Comparison of ENCODE assay signal across 13 cellular contexts in genomic region chrX:67619253-67619652, GRCh38.
DNase-seq lines count a peak whose midpoint lies in the region; ATAC-seq and TF ChIP-seq lines count a peak whose summit lies in the region.
"Had no signal": no experiment of that assay in that cellular context is flagged by ENCODE, and none has a peak within 500 bp of the region (broad histone marks: within the 10 kb centered on the region; RNA-seq: fewer than 3 reads in every experiment).

No MANE protein-coding gene starts in this region.

- CTCF ChIA-PET in activated CD8-positive, alpha-beta T cell treated with anti-CD3 and anti-CD28 coated beads for 36 hours (lab: Charles Lee): no interaction called here
- CTCF ChIA-PET in activated CD8-positive, alpha-beta T cell treated with anti-CD3 and anti-CD28 coated beads, Interleukin-2, amount 10 ng/mL, durations not matched to agents 7 days and 5 days (lab: Charles Lee): no interaction called here

- no peaks in the 10 kb centered on the region for H3K36me3 ChIP-seq in skeletal muscle satellite cell (ENCODE audit: insufficient read depth, low read length)

- no peak overlapping the region for H3K9ac ChIP-seq in skeletal muscle satellite cell (ENCODE audit: low read depth, low read length)

- H3K27ac Mint-ChIP-seq in activated CD8-positive, alpha-beta T cell treated with anti-CD3 and anti-CD28 coated beads for 36 hours: no peak overlapping the region
- no peak overlapping the region for H3K27ac Mint-ChIP-seq in activated CD8-positive, alpha-beta T cell treated with anti-CD3 and anti-CD28 coated beads, Interleukin-2, amount 10 ng/mL, durations not matched to agents 7 days and 5 days
- H3K27ac Mint-ChIP-seq: stimulated activated naive B cell treated with anti-CD40 and anti-IgM and Interleukin-4, amounts not matched to agents 10 μg/mL and 1 μg/mL and 100 μg/mL, for 72 hours had no signal

- peak; percentile 42 for ATAC-seq in activated CD8-positive, alpha-beta T cell treated with anti-CD3 and anti-CD28 coated beads for 36 hours
- ATAC-seq in activated CD8-positive, alpha-beta T cell treated with anti-CD3 and anti-CD28 coated beads, Interleukin-2, amount 10 ng/mL, durations not matched to agents 7 days and 5 days: no peak
- ATAC-seq in HG03108 (IDR thresholded peaks at IDR 0.05; ENCODE audit: unreplicated experiment): peak; percentile 69
- ATAC-seq: sciatic nerve had no signal

- H3K9me3 Mint-ChIP-seq in activated CD8-positive, alpha-beta T cell treated with anti-CD3 and anti-CD28 coated beads for 36 hours: no peaks in the 10 kb centered on the region
- H3K9me3 Mint-ChIP-seq in activated CD8-positive, alpha-beta T cell treated with anti-CD3 and anti-CD28 coated beads, Interleukin-2, amount 10 ng/mL, durations not matched to agents 7 days and 5 days (ENCODE audit: insufficient read depth): peaks cover 4% of the 10 kb centered on the region

- intact Hi-C loops in activated CD8-positive, alpha-beta T cell treated with anti-CD3 and anti-CD28 coated beads for 36 hours (cut with micrococcal nuclease): no loop called here

- no peak for DNase-seq in activated CD8-positive, alpha-beta T cell treated with anti-CD3 and anti-CD28 coated beads for 36 hours
- no peak for DNase-seq in activated CD8-positive, alpha-beta T cell treated with anti-CD3 and anti-CD28 coated beads, Interleukin-2, amount 10 ng/mL, durations not matched to agents 7 days and 5 days
- DNase-seq in astrocyte of the hippocampus (ENCODE audit: low read depth, low spot score): peak; percentile 29
- DNase-seq in stimulated activated CD4-positive, alpha-beta T cell treated with anti-CD3 and anti-CD28 coated beads, Interleukin-2, amount 100 ng/mL, for 48 hours: no peak
- DNase-seq in activated effector memory CD4-positive, alpha-beta T cell treated with anti-CD3 and anti-CD28 coated beads, Interleukin-2, amount 50 U/mL, for 16 hours: no peak
- DNase-seq in DMS 273 (lab: John Stamatoyannopoulos, UW; ENCODE audit: unreplicated experiment): no peak
- DNase-seq: activated naive CD4-positive, alpha-beta T cell; NCI-H82; stimulated activated naive B cell treated with anti-CD40 and anti-IgM and Interleukin-4, amounts not matched to agents 10 μg/mL and 1 μg/mL and 100 μg/mL, for 72 hours had no signal

- no peaks in the 10 kb centered on the region for H3K27me3 ChIP-seq in skeletal muscle satellite cell (ENCODE audit: control insufficient read depth, insufficient read depth, low read length)

- no peak for TF ChIP-seq CTCF in activated CD8-positive, alpha-beta T cell treated with anti-CD3 and anti-CD28 coated beads for 36 hours (IDR thresholded peaks at IDR 0.05)

- H3K9me3 ChIP-seq in skeletal muscle satellite cell (replicated peaks; ENCODE audit: low read length): no peaks in the 10 kb centered on the region

- H3K4me3 ChIP-seq in skeletal muscle satellite cell (ENCODE audit: low read length): no peak overlapping the region
- H3K4me3 ChIP-seq: lung had no signal

- no peaks in the 10 kb centered on the region for H3K27me3 Mint-ChIP-seq in activated CD8-positive, alpha-beta T cell treated with anti-CD3 and anti-CD28 coated beads for 36 hours
- no peaks in the 10 kb centered on the region for H3K27me3 Mint-ChIP-seq in activated CD8-positive, alpha-beta T cell treated with anti-CD3 and anti-CD28 coated beads, Interleukin-2, amount 10 ng/mL, durations not matched to agents 7 days and 5 days (ENCODE audit: low read depth)
- H3K27me3 Mint-ChIP-seq: stimulated activated naive B cell treated with anti-CD40 and anti-IgM and Interleukin-4, amounts not matched to agents 10 μg/mL and 1 μg/mL and 100 μg/mL, for 72 hours had no signal

- POLR2A ChIA-PET in activated CD8-positive, alpha-beta T cell treated with anti-CD3 and anti-CD28 coated beads for 36 hours (lab: Charles Lee): no interaction called here
- POLR2A ChIA-PET in activated CD8-positive, alpha-beta T cell treated with anti-CD3 and anti-CD28 coated beads, Interleukin-2, amount 10 ng/mL, durations not matched to agents 7 days and 5 days (lab: Charles Lee): no interaction called here

- H3K36me3 Mint-ChIP-seq in activated CD8-positive, alpha-beta T cell treated with anti-CD3 and anti-CD28 coated beads for 36 hours (ENCODE audit: low read depth): no peaks in the 10 kb centered on the region
- H3K36me3 Mint-ChIP-seq in activated CD8-positive, alpha-beta T cell treated with anti-CD3 and anti-CD28 coated beads, Interleukin-2, amount 10 ng/mL, durations not matched to agents 7 days and 5 days (ENCODE audit: low read depth): no peaks in the 10 kb centered on the region

- no peaks in the 10 kb centered on the region for H3K4me1 Mint-ChIP-seq in activated CD8-positive, alpha-beta T cell treated with anti-CD3 and anti-CD28 coated beads for 36 hours (ENCODE audit: low read depth)
- no peaks in the 10 kb centered on the region for H3K4me1 Mint-ChIP-seq in activated CD8-positive, alpha-beta T cell treated with anti-CD3 and anti-CD28 coated beads, Interleukin-2, amount 10 ng/mL, durations not matched to agents 7 days and 5 days (ENCODE audit: low read depth)

- H3K4me2 ChIP-seq in skeletal muscle satellite cell (ENCODE audit: low read length): peak overlapping the region; percentile 5

- H3K4me1 ChIP-seq in skeletal muscle satellite cell (ENCODE audit: control insufficient read depth, insufficient read depth, low read length): peaks cover 10% of the 10 kb centered on the region

- no peak overlapping the region for H3K4me3 Mint-ChIP-seq in activated CD8-positive, alpha-beta T cell treated with anti-CD3 and anti-CD28 coated beads for 36 hours
- H3K4me3 Mint-ChIP-seq in activated CD8-positive, alpha-beta T cell treated with anti-CD3 and anti-CD28 coated beads, Interleukin-2, amount 10 ng/mL, durations not matched to agents 7 days and 5 days: no peak overlapping the region
- H3K4me3 Mint-ChIP-seq: stimulated activated naive B cell treated with anti-CD40 and anti-IgM and Interleukin-4, amounts not matched to agents 10 μg/mL and 1 μg/mL and 100 μg/mL, for 72 hours had no signal
